ENCODE assay signal across 12 cellular contexts in the genomic region with DNA sequence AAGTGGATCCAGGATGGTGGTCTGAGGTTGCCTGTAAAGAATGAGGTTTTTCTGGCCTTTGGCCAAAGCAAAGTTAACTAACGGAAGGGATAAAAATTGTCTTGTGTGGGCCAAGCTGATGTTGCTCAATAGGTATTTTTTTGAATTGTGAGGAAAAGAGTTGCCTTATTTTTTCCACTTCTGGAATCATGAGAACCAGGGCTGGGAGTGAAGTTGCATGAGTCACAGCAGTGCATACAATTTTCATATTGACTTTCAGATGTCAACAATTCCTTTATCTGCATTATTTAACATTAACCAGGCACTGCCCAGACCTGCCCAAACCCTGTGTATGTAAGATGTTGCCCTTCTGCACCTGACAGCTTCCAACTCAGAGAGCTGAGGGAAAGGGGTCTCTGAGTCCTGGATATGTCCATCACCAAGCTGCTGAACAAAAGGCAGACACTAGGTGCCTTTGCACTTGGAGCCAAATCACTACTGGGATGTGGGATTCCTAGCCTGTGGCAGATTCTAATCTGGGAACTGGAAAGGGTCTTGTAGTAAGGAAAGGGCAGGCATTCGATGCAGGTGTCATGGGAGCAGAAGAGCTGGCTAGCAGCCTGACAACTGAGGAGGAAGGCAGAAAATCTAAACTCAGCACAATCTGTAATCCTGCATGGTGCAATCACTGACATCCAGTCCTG. TPM values are rescaled to one million over a fixed set of nuclear protein-coding genes. Genes with fewer than 3 reads are reported as not detected.
DNase-seq lines count a peak whose midpoint lies in the region; ATAC-seq and TF ChIP-seq lines count a peak whose summit lies in the region.
"Had no signal": no experiment of that assay in that cellular context is flagged by ENCODE, and none has a peak within 500 bp of the region (broad histone marks: within the 10 kb centered on the region; RNA-seq: fewer than 3 reads in every experiment).

No MANE protein-coding gene starts in this region.

- no peak for TF ChIP-seq CTCF in WTC11 (IDR thresholded peaks at IDR 0.05)
- TF ChIP-seq CTCF in hepatocyte (IDR thresholded peaks at IDR 0.05; ENCODE audit: poor library complexity) = no peak
- TF ChIP-seq CTCF in upper lobe of right lung (IDR thresholded peaks at IDR 0.05) = no peak

- H3K36me3 Mint-ChIP-seq in WTC11 = no peaks in the 10 kb centered on the region

- DNase-seq in NCI-H146 (lab: John Stamatoyannopoulos, UW) = peak; percentile 18
- DNase-seq in NCI-H146 treated with DMSO at 0.1 percent for 48 hours (lab: John Stamatoyannopoulos, UW; ENCODE audit: unreplicated experiment) = no peak
- DNase-seq in WTC11 (ENCODE audit: low spot score) = no peak
- peak; percentile 71 for DNase-seq in hepatocyte (ENCODE audit: low spot score)
- no peak for DNase-seq in upper lobe of right lung
- no peak for DNase-seq in posterior cingulate gyrus
- DNase-seq in NCI-H2081 treated with DMSO at 0.1 percent for 48 hours (lab: John Stamatoyannopoulos, UW) = no peak
- DNase-seq: activated CD4-positive, CD25-positive, alpha-beta regulatory T cell; AML-193; amniotic stem cell; GOT3 had no signal

- H3K4me1 ChIP-seq in hepatocyte (ENCODE audit: insufficient read depth) (peaks cover 27% of the 10 kb centered on the region), upper lobe of right lung (peaks cover 8% of the 10 kb centered on the region)

- no peak overlapping the region for H3K4me3 Mint-ChIP-seq in WTC11

- ATAC-seq in WTC11 (no peak), upper lobe of right lung (peak; percentile 56), HG03432 (IDR thresholded peaks at IDR 0.05; ENCODE audit: unreplicated experiment) (no peak)

- no peaks in the 10 kb centered on the region for H3K9me3 ChIP-seq in hepatocyte (ENCODE audit: low read depth)
- no peaks in the 10 kb centered on the region for H3K9me3 ChIP-seq in upper lobe of right lung

- H3K27ac ChIP-seq in hepatocyte (peak overlapping the region; percentile 92), upper lobe of right lung (no peak overlapping the region)

- no peak overlapping the region for H3K4me3 ChIP-seq in hepatocyte
- no peak overlapping the region for H3K4me3 ChIP-seq in upper lobe of right lung

- H3K4me1 Mint-ChIP-seq in WTC11 = no peaks in the 10 kb centered on the region

- POLR2A ChIA-PET in WTC11 (lab: Charles Lee) = no interaction called here

- H3K79me2 ChIP-seq in hepatocyte = no peaks in the 10 kb centered on the region

- CTCF ChIA-PET in WTC11 (lab: Charles Lee) = no interaction called here

- H4K20me1 ChIP-seq in hepatocyte (ENCODE audit: insufficient read depth, poor library complexity, severe bottlenecking) = no peaks in the 10 kb centered on the region

- H3K4me2 ChIP-seq in hepatocyte = peak overlapping the region; percentile 66

- peaks cover 5% of the 10 kb centered on the region; the same call in 1 of the 2 replicates for H3K9me3 Mint-ChIP-seq in WTC11

- intact Hi-C loops in upper lobe of right lung (cut with DNase I) = no loop called here
- intact Hi-C loops in posterior cingulate gyrus (cut with DNase I) = no loop called here

- peaks cover 3% of the 10 kb centered on the region; the same call in 1 of the 2 replicates for H3K27me3 Mint-ChIP-seq in WTC11 (ENCODE audit: low read depth)

- H3K27me3 ChIP-seq in hepatocyte = no peaks in the 10 kb centered on the region
- peaks cover 7% of the 10 kb centered on the region for H3K27me3 ChIP-seq in upper lobe of right lung

- H3K9me2 ChIP-seq in hepatocyte (replicated peaks; ENCODE audit: insufficient read depth) = no peaks in the 10 kb centered on the region

- no peak overlapping the region for H2AFZ ChIP-seq in hepatocyte

- 19% methylated on average over 2 of the region's 2 CpGs for WGBS in hepatocyte (ENCODE audit: low lambda C conversion rate, missing lambda C conversion rate)

- H3K36me3 ChIP-seq in hepatocyte (replicated peaks; ENCODE audit: insufficient read depth, low read depth) = no peaks in the 10 kb centered on the region
- no peaks in the 10 kb centered on the region for H3K36me3 ChIP-seq in upper lobe of right lung

- no peak overlapping the region for H3K27ac Mint-ChIP-seq in WTC11

TF ChIP-seq in WTC11, 78 proteins besides CTCF, POLR2A, EP300 and RAD21:
- no peak for TF ChIP-seq ELF4 (CRISPR knock-in tag; IDR thresholded peaks at IDR 0.05; ENCODE audit: low read depth)
- 0 out of 2 replicates have a peak, but pooled peaks have one; percentile 26 for TF ChIP-seq GABPB1 (CRISPR knock-in tag; IDR thresholded peaks at IDR 0.05)

RNA-seq across cellular contexts. Expression of a gene that starts 52.3 kb away (rescaled TPM):
- total RNA-seq in WTC11 (2021) (31.5 to 35.5 TPM (median 32.6 TPM) in 3 replicates), hepatocyte (12.8 and 13.7 TPM in 2 replicates), upper lobe of right lung (12.0 TPM)
- 18.8 and 24.1 TPM in 2 replicates for polyA plus RNA-seq in hepatocyte

Comparison
In these comparisons a context has a peak if more than half of its experiments do, and no peak if none do; other contexts are left out.
1. DNase-seq: peak in NCI-H146 (single experiment) and hepatocyte (single experiment); none in NCI-H146 treated with DMSO at 0.1 percent for 48 hours (single experiment), WTC11 (single experiment), upper lobe of right lung (single experiment), posterior cingulate gyrus (0 of 10) and NCI-H2081 treated with DMSO at 0.1 percent for 48 hours (single experiment).